ENCODE assay signal across 1 cellular context in genomic region chr9:21477466-21477865, GRCh38.
TF ChIP-seq lines count a peak whose summit lies in the region.

No MANE protein-coding gene starts in this region.

TF ChIP-seq in GM12878, 131 proteins besides CTCF, POLR2A, EP300 and RAD21:
- no peak for TF ChIP-seq HDGF (IDR thresholded peaks at IDR 0.05)
- TF ChIP-seq EED (IDR thresholded peaks at IDR 0.05; ENCODE audit: low read depth), result no peak
- no peak for TF ChIP-seq IKZF1 (conservative IDR thresholded peaks at IDR 0.05)
